1 cellular context compared by ENCODE assay signal in the genomic region with DNA sequence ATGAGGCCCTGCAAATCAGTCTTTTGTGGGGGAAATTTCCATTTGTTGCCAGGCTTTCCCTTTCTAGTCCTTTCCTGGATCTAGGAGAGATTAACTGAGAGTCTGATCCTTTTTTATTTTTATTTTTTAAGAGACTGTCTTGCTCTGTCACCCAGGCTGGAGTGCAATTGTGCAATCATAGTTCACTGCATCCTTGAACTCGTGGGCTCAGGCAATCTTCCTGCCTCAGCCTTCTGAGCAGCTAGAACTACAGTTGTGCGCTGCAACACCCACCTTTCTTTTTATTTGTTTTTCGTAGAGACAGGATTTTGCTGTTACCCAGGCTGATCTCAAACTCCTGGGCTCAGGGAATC.
A peak's percentile ranks its signal among the peaks of the same experiment; 100 is the strongest.
TF ChIP-seq lines count a peak whose summit lies in the region.

No MANE protein-coding gene starts in this region.

TF ChIP-seq in HepG2, 621 proteins besides CTCF, POLR2A, EP300 and RAD21 (continued from another document and continues in another):
- TF ChIP-seq, protein P1, sequence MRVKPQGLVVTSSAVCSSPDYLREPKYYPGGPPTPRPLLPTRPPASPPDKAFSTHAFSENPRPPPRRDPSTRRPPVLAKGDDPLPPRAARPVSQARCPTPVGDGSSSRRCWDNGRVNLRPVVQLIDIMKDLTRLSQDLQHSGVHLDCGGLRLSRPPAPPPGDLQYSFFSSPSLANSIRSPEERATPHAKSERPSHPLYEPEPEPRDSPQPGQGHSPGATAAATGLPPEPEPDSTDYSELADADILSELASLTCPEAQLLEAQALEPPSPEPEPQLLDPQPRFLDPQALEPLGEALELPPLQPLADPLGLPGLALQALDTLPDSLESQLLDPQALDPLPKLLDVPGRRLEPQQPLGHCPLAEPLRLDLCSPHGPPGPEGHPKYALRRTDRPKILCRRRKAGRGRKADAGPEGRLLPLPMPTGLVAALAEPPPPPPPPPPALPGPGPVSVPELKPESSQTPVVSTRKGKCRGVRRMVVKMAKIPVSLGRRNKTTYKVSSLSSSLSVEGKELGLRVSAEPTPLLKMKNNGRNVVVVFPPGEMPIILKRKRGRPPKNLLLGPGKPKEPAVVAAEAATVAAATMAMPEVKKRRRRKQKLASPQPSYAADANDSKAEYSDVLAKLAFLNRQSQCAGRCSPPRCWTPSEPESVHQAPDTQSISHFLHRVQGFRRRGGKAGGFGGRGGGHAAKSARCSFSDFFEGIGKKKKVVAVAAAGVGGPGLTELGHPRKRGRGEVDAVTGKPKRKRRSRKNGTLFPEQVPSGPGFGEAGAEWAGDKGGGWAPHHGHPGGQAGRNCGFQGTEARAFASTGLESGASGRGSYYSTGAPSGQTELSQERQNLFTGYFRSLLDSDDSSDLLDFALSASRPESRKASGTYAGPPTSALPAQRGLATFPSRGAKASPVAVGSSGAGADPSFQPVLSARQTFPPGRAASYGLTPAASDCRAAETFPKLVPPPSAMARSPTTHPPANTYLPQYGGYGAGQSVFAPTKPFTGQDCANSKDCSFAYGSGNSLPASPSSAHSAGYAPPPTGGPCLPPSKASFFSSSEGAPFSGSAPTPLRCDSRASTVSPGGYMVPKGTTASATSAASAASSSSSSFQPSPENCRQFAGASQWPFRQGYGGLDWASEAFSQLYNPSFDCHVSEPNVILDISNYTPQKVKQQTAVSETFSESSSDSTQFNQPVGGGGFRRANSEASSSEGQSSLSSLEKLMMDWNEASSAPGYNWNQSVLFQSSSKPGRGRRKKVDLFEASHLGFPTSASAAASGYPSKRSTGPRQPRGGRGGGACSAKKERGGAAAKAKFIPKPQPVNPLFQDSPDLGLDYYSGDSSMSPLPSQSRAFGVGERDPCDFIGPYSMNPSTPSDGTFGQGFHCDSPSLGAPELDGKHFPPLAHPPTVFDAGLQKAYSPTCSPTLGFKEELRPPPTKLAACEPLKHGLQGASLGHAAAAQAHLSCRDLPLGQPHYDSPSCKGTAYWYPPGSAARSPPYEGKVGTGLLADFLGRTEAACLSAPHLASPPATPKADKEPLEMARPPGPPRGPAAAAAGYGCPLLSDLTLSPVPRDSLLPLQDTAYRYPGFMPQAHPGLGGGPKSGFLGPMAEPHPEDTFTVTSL (CRISPR knock-in tag; IDR thresholded peaks at IDR 0.05; ENCODE audit: borderline replicate concordance) = peak; percentile 39; the same call in 1 of the 2 replicates
- no peak for TF ChIP-seq ZNF350 (CRISPR knock-in tag; IDR thresholded peaks at IDR 0.05; ENCODE audit: borderline replicate concordance, low read depth)
- no peak for TF ChIP-seq ZNF776 (CRISPR knock-in tag; IDR thresholded peaks at IDR 0.05)
- peak; percentile 27; the same call in 1 of the 2 replicates for TF ChIP-seq ETV5 (CRISPR knock-in tag; IDR thresholded peaks at IDR 0.05; ENCODE audit: borderline replicate concordance)
- TF ChIP-seq IRF2 (CRISPR knock-in tag; IDR thresholded peaks at IDR 0.05) = 0 out of 2 replicates have a peak, but pooled peaks have one; percentile 56
- TF ChIP-seq FLYWCH1 (CRISPR knock-in tag; IDR thresholded peaks at IDR 0.05) = no peak
- TF ChIP-seq, protein P2, sequence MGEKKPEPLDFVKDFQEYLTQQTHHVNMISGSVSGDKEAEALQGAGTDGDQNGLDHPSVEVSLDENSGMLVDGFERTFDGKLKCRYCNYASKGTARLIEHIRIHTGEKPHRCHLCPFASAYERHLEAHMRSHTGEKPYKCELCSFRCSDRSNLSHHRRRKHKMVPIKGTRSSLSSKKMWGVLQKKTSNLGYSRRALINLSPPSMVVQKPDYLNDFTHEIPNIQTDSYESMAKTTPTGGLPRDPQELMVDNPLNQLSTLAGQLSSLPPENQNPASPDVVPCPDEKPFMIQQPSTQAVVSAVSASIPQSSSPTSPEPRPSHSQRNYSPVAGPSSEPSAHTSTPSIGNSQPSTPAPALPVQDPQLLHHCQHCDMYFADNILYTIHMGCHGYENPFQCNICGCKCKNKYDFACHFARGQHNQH (CRISPR knock-in tag; IDR thresholded peaks at IDR 0.05) = peak; percentile 49; the same call in 1 of the 2 replicates
- TF ChIP-seq, protein P3, sequence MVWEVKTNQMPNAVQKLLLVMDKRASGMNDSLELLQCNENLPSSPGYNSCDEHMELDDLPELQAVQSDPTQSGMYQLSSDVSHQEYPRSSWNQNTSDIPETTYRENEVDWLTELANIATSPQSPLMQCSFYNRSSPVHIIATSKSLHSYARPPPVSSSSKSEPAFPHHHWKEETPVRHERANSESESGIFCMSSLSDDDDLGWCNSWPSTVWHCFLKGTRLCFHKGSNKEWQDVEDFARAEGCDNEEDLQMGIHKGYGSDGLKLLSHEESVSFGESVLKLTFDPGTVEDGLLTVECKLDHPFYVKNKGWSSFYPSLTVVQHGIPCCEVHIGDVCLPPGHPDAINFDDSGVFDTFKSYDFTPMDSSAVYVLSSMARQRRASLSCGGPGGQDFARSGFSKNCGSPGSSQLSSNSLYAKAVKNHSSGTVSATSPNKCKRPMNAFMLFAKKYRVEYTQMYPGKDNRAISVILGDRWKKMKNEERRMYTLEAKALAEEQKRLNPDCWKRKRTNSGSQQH (CRISPR knock-in tag; IDR thresholded peaks at IDR 0.05; ENCODE audit: low read depth) = peak; percentile 20; the same call in 1 of the 2 replicates
- TF ChIP-seq, protein P4, sequence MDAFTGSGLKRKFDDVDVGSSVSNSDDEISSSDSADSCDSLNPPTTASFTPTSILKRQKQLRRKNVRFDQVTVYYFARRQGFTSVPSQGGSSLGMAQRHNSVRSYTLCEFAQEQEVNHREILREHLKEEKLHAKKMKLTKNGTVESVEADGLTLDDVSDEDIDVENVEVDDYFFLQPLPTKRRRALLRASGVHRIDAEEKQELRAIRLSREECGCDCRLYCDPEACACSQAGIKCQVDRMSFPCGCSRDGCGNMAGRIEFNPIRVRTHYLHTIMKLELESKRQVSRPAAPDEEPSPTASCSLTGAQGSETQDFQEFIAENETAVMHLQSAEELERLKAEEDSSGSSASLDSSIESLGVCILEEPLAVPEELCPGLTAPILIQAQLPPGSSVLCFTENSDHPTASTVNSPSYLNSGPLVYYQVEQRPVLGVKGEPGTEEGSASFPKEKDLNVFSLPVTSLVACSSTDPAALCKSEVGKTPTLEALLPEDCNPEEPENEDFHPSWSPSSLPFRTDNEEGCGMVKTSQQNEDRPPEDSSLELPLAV (CRISPR knock-in tag; conservative IDR thresholded peaks at IDR 0.05; ENCODE audit: low read depth) = no peak
- 0 out of 2 replicates have a peak, but pooled peaks have one; percentile 45 for TF ChIP-seq KDM2A (CRISPR knock-in tag; IDR thresholded peaks at IDR 0.05; ENCODE audit: borderline replicate concordance, low read depth)
- peak; percentile 37; the same call in 1 of the 2 replicates for TF ChIP-seq PHF21A (CRISPR knock-in tag; IDR thresholded peaks at IDR 0.05)
- peak; percentile 27; the same call in 1 of the 2 replicates for TF ChIP-seq ZNF766 (CRISPR knock-in tag; IDR thresholded peaks at IDR 0.05; ENCODE audit: borderline replicate concordance)
- no peak for TF ChIP-seq AHR (CRISPR knock-in tag; IDR thresholded peaks at IDR 0.05)
- peak; percentile 49; the same call in 1 of the 2 replicates for TF ChIP-seq SOX5 (CRISPR knock-in tag; IDR thresholded peaks at IDR 0.05; ENCODE audit: borderline replicate concordance)
- TF ChIP-seq, protein P5, sequence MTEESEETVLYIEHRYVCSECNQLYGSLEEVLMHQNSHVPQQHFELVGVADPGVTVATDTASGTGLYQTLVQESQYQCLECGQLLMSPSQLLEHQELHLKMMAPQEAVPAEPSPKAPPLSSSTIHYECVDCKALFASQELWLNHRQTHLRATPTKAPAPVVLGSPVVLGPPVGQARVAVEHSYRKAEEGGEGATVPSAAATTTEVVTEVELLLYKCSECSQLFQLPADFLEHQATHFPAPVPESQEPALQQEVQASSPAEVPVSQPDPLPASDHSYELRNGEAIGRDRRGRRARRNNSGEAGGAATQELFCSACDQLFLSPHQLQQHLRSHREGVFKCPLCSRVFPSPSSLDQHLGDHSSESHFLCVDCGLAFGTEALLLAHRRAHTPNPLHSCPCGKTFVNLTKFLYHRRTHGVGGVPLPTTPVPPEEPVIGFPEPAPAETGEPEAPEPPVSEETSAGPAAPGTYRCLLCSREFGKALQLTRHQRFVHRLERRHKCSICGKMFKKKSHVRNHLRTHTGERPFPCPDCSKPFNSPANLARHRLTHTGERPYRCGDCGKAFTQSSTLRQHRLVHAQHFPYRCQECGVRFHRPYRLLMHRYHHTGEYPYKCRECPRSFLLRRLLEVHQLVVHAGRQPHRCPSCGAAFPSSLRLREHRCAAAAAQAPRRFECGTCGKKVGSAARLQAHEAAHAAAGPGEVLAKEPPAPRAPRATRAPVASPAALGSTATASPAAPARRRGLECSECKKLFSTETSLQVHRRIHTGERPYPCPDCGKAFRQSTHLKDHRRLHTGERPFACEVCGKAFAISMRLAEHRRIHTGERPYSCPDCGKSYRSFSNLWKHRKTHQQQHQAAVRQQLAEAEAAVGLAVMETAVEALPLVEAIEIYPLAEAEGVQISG (CRISPR knock-in tag; IDR thresholded peaks at IDR 0.05) = peak; percentile 43; the same call in 1 of the 2 replicates
- peak; percentile 69 for TF ChIP-seq BCL6 (CRISPR knock-in tag; IDR thresholded peaks at IDR 0.05)
- peak; percentile 56 for TF ChIP-seq KAT8 (CRISPR knock-in tag; IDR thresholded peaks at IDR 0.05)
- TF ChIP-seq SIN3A (IDR thresholded peaks at IDR 0.05; ENCODE audit: borderline replicate concordance, low read depth, low read length) = 0 out of 2 replicates have a peak, but pooled peaks have one; percentile 37
- TF ChIP-seq XRCC5 (optimal IDR thresholded peaks at IDR 0.05; ENCODE audit: low read length) = no peak
- TF ChIP-seq FOXA3 (CRISPR knock-in tag; IDR thresholded peaks at IDR 0.05) = peak; percentile 46
- TF ChIP-seq SOX13 (IDR thresholded peaks at IDR 0.05) = no peak
- peak in 1 of 2 experiments; percentile 63; a peak in 1 of 4 replicates for TF ChIP-seq SOX13 (CRISPR knock-in tag; conservative IDR thresholded peaks at IDR 0.05 in 1 of 2, IDR thresholded peaks at IDR 0.05 in 1 of 2)
- no peak for TF ChIP-seq IKZF1 (IDR thresholded peaks at IDR 0.05)
- TF ChIP-seq CREB1 (IDR thresholded peaks at IDR 0.05) = no peak
- TF ChIP-seq CREB1 (CRISPR knock-in tag; IDR thresholded peaks at IDR 0.05) = no peak
- TF ChIP-seq, protein P6, sequence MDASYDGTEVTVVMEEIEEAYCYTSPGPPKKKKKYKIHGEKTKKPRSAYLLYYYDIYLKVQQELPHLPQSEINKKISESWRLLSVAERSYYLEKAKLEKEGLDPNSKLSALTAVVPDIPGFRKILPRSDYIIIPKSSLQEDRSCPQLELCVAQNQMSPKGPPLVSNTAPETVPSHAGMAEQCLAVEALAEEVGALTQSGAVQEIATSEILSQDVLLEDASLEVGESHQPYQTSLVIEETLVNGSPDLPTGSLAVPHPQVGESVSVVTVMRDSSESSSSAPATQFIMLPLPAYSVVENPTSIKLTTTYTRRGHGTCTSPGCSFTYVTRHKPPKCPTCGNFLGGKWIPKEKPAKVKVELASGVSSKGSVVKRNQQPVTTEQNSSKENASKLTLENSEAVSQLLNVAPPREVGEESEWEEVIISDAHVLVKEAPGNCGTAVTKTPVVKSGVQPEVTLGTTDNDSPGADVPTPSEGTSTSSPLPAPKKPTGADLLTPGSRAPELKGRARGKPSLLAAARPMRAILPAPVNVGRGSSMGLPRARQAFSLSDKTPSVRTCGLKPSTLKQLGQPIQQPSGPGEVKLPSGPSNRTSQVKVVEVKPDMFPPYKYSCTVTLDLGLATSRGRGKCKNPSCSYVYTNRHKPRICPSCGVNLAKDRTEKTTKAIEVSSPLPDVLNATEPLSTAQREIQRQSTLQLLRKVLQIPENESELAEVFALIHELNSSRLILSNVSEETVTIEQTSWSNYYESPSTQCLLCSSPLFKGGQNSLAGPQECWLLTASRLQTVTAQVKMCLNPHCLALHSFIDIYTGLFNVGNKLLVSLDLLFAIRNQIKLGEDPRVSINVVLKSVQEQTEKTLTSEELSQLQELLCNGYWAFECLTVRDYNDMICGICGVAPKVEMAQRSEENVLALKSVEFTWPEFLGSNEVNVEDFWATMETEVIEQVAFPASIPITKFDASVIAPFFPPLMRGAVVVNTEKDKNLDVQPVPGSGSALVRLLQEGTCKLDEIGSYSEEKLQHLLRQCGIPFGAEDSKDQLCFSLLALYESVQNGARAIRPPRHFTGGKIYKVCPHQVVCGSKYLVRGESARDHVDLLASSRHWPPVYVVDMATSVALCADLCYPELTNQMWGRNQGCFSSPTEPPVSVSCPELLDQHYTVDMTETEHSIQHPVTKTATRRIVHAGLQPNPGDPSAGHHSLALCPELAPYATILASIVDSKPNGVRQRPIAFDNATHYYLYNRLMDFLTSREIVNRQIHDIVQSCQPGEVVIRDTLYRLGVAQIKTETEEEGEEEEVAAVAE (CRISPR knock-in tag; IDR thresholded peaks at IDR 0.05; ENCODE audit: borderline replicate concordance) = peak; percentile 74; the same call in 1 of the 2 replicates
- TF ChIP-seq GATAD1 (CRISPR knock-in tag; IDR thresholded peaks at IDR 0.05) = peak; percentile 51; the same call in 1 of the 2 replicates
- TF ChIP-seq, protein P7, sequence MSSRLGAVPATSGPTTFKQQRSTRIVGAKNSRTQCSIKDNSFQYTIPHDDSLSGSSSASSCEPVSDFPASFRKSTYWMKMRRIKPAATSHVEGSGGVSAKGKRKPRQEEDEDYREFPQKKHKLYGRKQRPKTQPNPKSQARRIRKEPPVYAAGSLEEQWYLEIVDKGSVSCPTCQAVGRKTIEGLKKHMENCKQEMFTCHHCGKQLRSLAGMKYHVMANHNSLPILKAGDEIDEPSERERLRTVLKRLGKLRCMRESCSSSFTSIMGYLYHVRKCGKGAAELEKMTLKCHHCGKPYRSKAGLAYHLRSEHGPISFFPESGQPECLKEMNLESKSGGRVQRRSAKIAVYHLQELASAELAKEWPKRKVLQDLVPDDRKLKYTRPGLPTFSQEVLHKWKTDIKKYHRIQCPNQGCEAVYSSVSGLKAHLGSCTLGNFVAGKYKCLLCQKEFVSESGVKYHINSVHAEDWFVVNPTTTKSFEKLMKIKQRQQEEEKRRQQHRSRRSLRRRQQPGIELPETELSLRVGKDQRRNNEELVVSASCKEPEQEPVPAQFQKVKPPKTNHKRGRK (CRISPR knock-in tag; IDR thresholded peaks at IDR 0.05) = no peak
- peak; percentile 27 for TF ChIP-seq TEAD3 (CRISPR knock-in tag; optimal IDR thresholded peaks at IDR 0.05; ENCODE audit: borderline replicate concordance)
- 0 out of 2 replicates have a peak, but pooled peaks have one; percentile 40 for TF ChIP-seq ZNF12 (CRISPR knock-in tag; IDR thresholded peaks at IDR 0.05)
- peak; percentile 82 for TF ChIP-seq GATAD2A (CRISPR knock-in tag; IDR thresholded peaks at IDR 0.05)
- TF ChIP-seq HNF4A (CRISPR knock-in tag; IDR thresholded peaks at IDR 0.05) = peak; percentile 68
- TF ChIP-seq RXRB (CRISPR knock-in tag; IDR thresholded peaks at IDR 0.05; ENCODE audit: borderline replicate concordance) = peak; percentile 82
- peak; percentile 65 for TF ChIP-seq HOXA3 (CRISPR knock-in tag; IDR thresholded peaks at IDR 0.05)
- peak; percentile 76; the same call in 1 of the 2 replicates for TF ChIP-seq RXRA (CRISPR knock-in tag; IDR thresholded peaks at IDR 0.05)
- TF ChIP-seq ERF (CRISPR knock-in tag; IDR thresholded peaks at IDR 0.05) = peak; percentile 59; the same call in 1 of the 2 replicates
- peak; percentile 37; the same call in 1 of the 2 replicates for TF ChIP-seq FOXO1 (CRISPR knock-in tag; IDR thresholded peaks at IDR 0.05)
